In genomic region chrX:54695816-54696487, GRCh38 we compare ENCODE assay signal across 13 cellular contexts.
DNase-seq lines count a peak whose midpoint lies in the region; ATAC-seq and TF ChIP-seq lines count a peak whose summit lies in the region.
"Had no signal": no experiment of that assay in that cellular context is flagged by ENCODE, and none has a peak within 500 bp of the region (broad histone marks: within the 10 kb centered on the region; RNA-seq: fewer than 3 reads in every experiment).

No MANE protein-coding gene starts in this region.

- H3K27ac ChIP-seq in hepatocyte = no peak overlapping the region
- H3K27ac ChIP-seq: SJSA1, thoracic aorta had no signal

- H3K4me3 ChIP-seq in hepatocyte = no peak overlapping the region
- H3K4me3 ChIP-seq: SJSA1, spleen, thoracic aorta had no signal

- ATAC-seq in GM18520 (IDR thresholded peaks at IDR 0.05; ENCODE audit: unreplicated experiment) (peak; percentile 56), GM21723 (IDR thresholded peaks at IDR 0.05; ENCODE audit: unreplicated experiment) (peak; percentile 99), HG03442 (IDR thresholded peaks at IDR 0.05; ENCODE audit: unreplicated experiment) (peak; percentile 97), Right ventricle myocardium superior (ENCODE audit: poor library complexity) (no peak)

- no peak for TF ChIP-seq CTCF in hepatocyte (IDR thresholded peaks at IDR 0.05; ENCODE audit: poor library complexity)

- H3K27me3 ChIP-seq in hepatocyte = no peaks in the 10 kb centered on the region
- H3K27me3 ChIP-seq: SJSA1, spleen had no signal

- no peaks in the 10 kb centered on the region for H3K36me3 ChIP-seq in hepatocyte (replicated peaks; ENCODE audit: insufficient read depth, low read depth)
- H3K36me3 ChIP-seq: SJSA1, spleen, thoracic aorta had no signal

- H3K9me2 ChIP-seq in hepatocyte (replicated peaks; ENCODE audit: insufficient read depth) = no peaks in the 10 kb centered on the region

- no peak for DNase-seq in hepatocyte (ENCODE audit: low spot score)
- no peak for DNase-seq in NCI-H345 treated with DMSO at 0.1 percent for 48 hours (lab: John Stamatoyannopoulos, UW; ENCODE audit: unreplicated experiment)
- DNase-seq in SIG-M5 treated with dmso at 0.1 percent for 504 hours (lab: John Stamatoyannopoulos, UW; ENCODE audit: unreplicated experiment) = no peak
- no peak for DNase-seq in epidermal melanocyte (ENCODE audit: insufficient read length, low spot score)
- DNase-seq in Right ventricle myocardium superior = no peak
- DNase-seq: activated T-cell treated with anti-CD3 and anti-CD28 coated beads, Interleukin-2, amount 50 U/mL, for 48 hours; DMS79; spleen had no signal

- H3K4me1 ChIP-seq in hepatocyte (ENCODE audit: insufficient read depth) = no peaks in the 10 kb centered on the region
- H3K4me1 ChIP-seq: SJSA1, spleen had no signal

- no peaks in the 10 kb centered on the region for H3K9me3 ChIP-seq in hepatocyte (ENCODE audit: low read depth)
- H3K9me3 ChIP-seq: SJSA1, thoracic aorta had no signal

- H3K4me2 ChIP-seq in hepatocyte = peak overlapping the region; percentile 25

- H4K20me1 ChIP-seq in hepatocyte (ENCODE audit: insufficient read depth, poor library complexity, severe bottlenecking) = no peaks in the 10 kb centered on the region

- H2AFZ ChIP-seq in hepatocyte = no peak overlapping the region

- no peaks in the 10 kb centered on the region for H3K79me2 ChIP-seq in hepatocyte

- intact Hi-C loops in Right ventricle myocardium superior (cut with DNase I) = no loop called here

- WGBS in hepatocyte (ENCODE audit: low lambda C conversion rate, missing lambda C conversion rate) = 43% methylated on average over 6 of the region's 6 CpGs
